Comparison of ENCODE assay signal across 22 cellular contexts in genomic region chr9:87387351-87388055, GRCh38.
DNase-seq lines count a peak whose midpoint lies in the region; FAIRE-seq and TF ChIP-seq lines count a peak whose summit lies in the region.
"Had no signal": no experiment of that assay in that cellular context is flagged by ENCODE, and none has a peak within 500 bp of the region (broad histone marks: within the 10 kb centered on the region; RNA-seq: fewer than 3 reads in every experiment).

No MANE protein-coding gene starts in this region.

- peaks cover 11% of the 10 kb centered on the region for H3K4me1 ChIP-seq in keratinocyte (ENCODE audit: control insufficient read depth, extremely low read depth, insufficient read depth, low read length)
- H3K4me1 ChIP-seq: BLaER1 treated with 17β-estradiol and CSF1 and Interleukin-3, amounts not matched to agents 10 nM and 100 nM; lower lobe of right lung had no signal

- no peak overlapping the region for H3K4me2 ChIP-seq in keratinocyte (ENCODE audit: control insufficient read depth, extremely low read depth, insufficient read depth, low read depth, low read length)
- H3K4me2 ChIP-seq: BLaER1 treated with 17β-estradiol and CSF1 and Interleukin-3, amounts not matched to agents 10 nM and 100 nM had no signal

- H3K4me3 ChIP-seq in astrocyte of the spinal cord (ENCODE audit: low read depth, low read length) (no peak overlapping the region), keratinocyte (ENCODE audit: control insufficient read depth in 2 of 3, extremely low read depth in 1 of 3, insufficient read depth in 2 of 3, low read depth in 1 of 3, low read length in 3 of 3) (no peak overlapping the region)
- H3K4me3 ChIP-seq: BLaER1 treated with 17β-estradiol and CSF1 and Interleukin-3, amounts not matched to agents 10 nM and 100 nM; lower lobe of right lung; stomach had no signal

- no peaks in the 10 kb centered on the region for H3K36me3 ChIP-seq in keratinocyte (ENCODE audit: control insufficient read depth in 2 of 2, extremely low read depth in 1 of 2, insufficient read depth in 2 of 2, low read length in 2 of 2)
- H3K36me3 ChIP-seq: BLaER1 treated with 17β-estradiol and CSF1 and Interleukin-3, amounts not matched to agents 10 nM and 100 nM; lower lobe of right lung; stomach had no signal

- TF ChIP-seq CTCF in astrocyte of the spinal cord (IDR thresholded peaks at IDR 0.05; ENCODE audit: low read depth, low read length) (no peak), keratinocyte (optimal IDR thresholded peaks at IDR 0.05 in 1 of 3, IDR thresholded peaks at IDR 0.05 in 1 of 3, conservative IDR thresholded peaks at IDR 0.05 in 1 of 3; ENCODE audit: extremely low read depth in 1 of 3, insufficient read depth in 2 of 3, low read length in 3 of 3) (no peak)

- dilution Hi-C loops in keratinocyte (cut with MboI; ENCODE audit: extremely low pct_ligation_motif_present, low sequenced_read_pairs): no loop called here

- no peak overlapping the region for H3K9ac ChIP-seq in keratinocyte (ENCODE audit: control insufficient read depth, extremely low read depth, insufficient read depth, low read length)
- H3K9ac ChIP-seq: BLaER1 treated with 17β-estradiol and CSF1 and Interleukin-3, amounts not matched to agents 10 nM and 100 nM had no signal

- no peaks in the 10 kb centered on the region for H4K20me1 ChIP-seq in keratinocyte (ENCODE audit: control insufficient read depth, extremely low read depth, insufficient read depth, low read length)
- H4K20me1 ChIP-seq: BLaER1 treated with 17β-estradiol and CSF1 and Interleukin-3, amounts not matched to agents 10 nM and 100 nM had no signal

- peak; percentile 48 for DNase-seq in A172 (ENCODE audit: low spot score)
- DNase-seq in M059J (ENCODE audit: low read depth): peak; percentile 92
- DNase-seq in astrocyte of the spinal cord (ENCODE audit: low read depth, low spot score): peak; percentile 36
- DNase-seq in keratinocyte (ENCODE audit: low read depth, low spot score): peak; percentile 45
- DNase-seq in caudate nucleus (lab: John Stamatoyannopoulos, UW): no peak
- no peak for DNase-seq in NCI-H1105 (lab: John Stamatoyannopoulos, UW)
- no peak for DNase-seq in activated T-cell treated with anti-CD3 and anti-CD28 coated beads for 4 hours
- no peak for DNase-seq in AG08395 (ENCODE audit: low spot score)
- DNase-seq: activated CD4-positive, alpha-beta memory T cell treated with anti-CD3 and anti-CD28 coated beads for 36 hours; activated naive CD4-positive, alpha-beta T cell treated with anti-CD3 and anti-CD28 coated beads for 36 hours; activated T-cell treated with anti-CD3 and anti-CD28 coated beads, Interleukin-2, amount 50 U/mL, for 4 hours; anterior cingulate cortex; Calu3; effector memory CD8-positive, alpha-beta T cell; lower lobe of right lung; NCI-H1694 treated with DMSO at 0.1 percent for 48 hours; small intestine; stimulated activated CD4-positive, alpha-beta T cell treated with anti-CD3 and anti-CD28 coated beads, Interleukin-2, amount 100 ng/mL, for 48 hours; stomach had no signal

- H3K9me1 ChIP-seq in keratinocyte (ENCODE audit: control insufficient read depth, extremely low read depth, insufficient read depth, low read length): no peaks in the 10 kb centered on the region

- no peaks in the 10 kb centered on the region for H3K27me3 ChIP-seq in keratinocyte (ENCODE audit: control insufficient read depth, extremely low read depth, insufficient read depth, low read length)
- H3K27me3 ChIP-seq: BLaER1 treated with 17β-estradiol and CSF1 and Interleukin-3, amounts not matched to agents 10 nM and 100 nM; stomach had no signal

- H2AFZ ChIP-seq in keratinocyte (ENCODE audit: control insufficient read depth, low read length): peak overlapping the region; percentile 10

- in situ Hi-C loops in astrocyte of the spinal cord (cut with HindIII; ENCODE audit: low sequenced_read_pairs): no loop called here

- H3K9me3 ChIP-seq in keratinocyte (ENCODE audit: control insufficient read depth, low read depth, low read length): no peaks in the 10 kb centered on the region
- H3K9me3 ChIP-seq: BLaER1 treated with 17β-estradiol and CSF1 and Interleukin-3, amounts not matched to agents 10 nM and 100 nM; lower lobe of right lung; stomach had no signal

- no peak overlapping the region for H3K27ac ChIP-seq in keratinocyte (ENCODE audit: control insufficient read depth, insufficient read depth, low read length)
- H3K27ac ChIP-seq in caudate nucleus (ENCODE audit: low read depth, low read length): no peak overlapping the region
- H3K27ac ChIP-seq: BLaER1 treated with 17β-estradiol and CSF1 and Interleukin-3, amounts not matched to agents 10 nM and 100 nM; lower lobe of right lung; stomach had no signal

- no peak for FAIRE-seq in keratinocyte (lab: Jason Lieb, UNC)
- FAIRE-seq: A204.1, GM18507, small intestine had no signal

- no peaks in the 10 kb centered on the region for H3K79me2 ChIP-seq in keratinocyte (ENCODE audit: control insufficient read depth, insufficient read depth, low read length)

Comparison
In these comparisons a context has a peak if more than half of its experiments do, and no peak if none do; other contexts are left out.
1. DNase-seq: peak in A172 (single experiment), M059J (single experiment), astrocyte of the spinal cord (single experiment) and keratinocyte (single experiment); none in caudate nucleus (0 of 61), NCI-H1105 (single experiment), activated T-cell treated with anti-CD3 and anti-CD28 coated beads for 4 hours (single experiment) and AG08395 (single experiment).